In genomic region chr6:18363746-18364145, GRCh38 we compare ENCODE assay signal across 28 cellular contexts.
"Had no signal": no experiment of that assay in that cellular context is flagged by ENCODE, and none has a peak within 500 bp of the region (broad histone marks: within the 10 kb centered on the region; RNA-seq: fewer than 3 reads in every experiment).

No MANE protein-coding gene starts in this region.

- H3K9me3 Mint-ChIP-seq: activated T-cell treated with anti-CD3 and anti-CD28 coated beads, Interleukin-2, amount 50 U/mL, for 24 hours; activated T-helper 17 cell treated with anti-CD3 and anti-CD28 coated beads, Interleukin-2, amount 50 U/mL, for 72 hours; natural killer cell treated with Interleukin-12 subunit alpha and Interleukin-12 subunit beta and Interleukin-15 and Interleukin-18, amount 100 ng/mL, for 72 hours had no signal

- H3K9me3 ChIP-seq: heart left ventricle, lower lobe of right lung, neutrophil, transverse colon had no signal

- H3K4me1 ChIP-seq: transverse colon had no signal

- H3K4me3 ChIP-seq: heart left ventricle, lower lobe of right lung, spleen, transverse colon had no signal

- H3K4me3 Mint-ChIP-seq: activated T-cell treated with anti-CD3 and anti-CD28 coated beads, Interleukin-2, amount 50 U/mL, for 24 hours; activated T-helper 17 cell treated with anti-CD3 and anti-CD28 coated beads, Interleukin-2, amount 50 U/mL, for 72 hours; immature natural killer cell; natural killer cell treated with Interleukin-12 subunit alpha and Interleukin-12 subunit beta and Interleukin-15 and Interleukin-18, amount 100 ng/mL, for 72 hours; T-helper 17 cell had no signal

- H3K27ac Mint-ChIP-seq: activated T-cell treated with anti-CD3 and anti-CD28 coated beads, Interleukin-2, amount 50 U/mL, for 24 hours; activated T-helper 17 cell treated with anti-CD3 and anti-CD28 coated beads, Interleukin-2, amount 50 U/mL, for 72 hours; immature natural killer cell; natural killer cell treated with Interleukin-12 subunit alpha and Interleukin-12 subunit beta and Interleukin-15 and Interleukin-18, amount 100 ng/mL, for 72 hours; T-helper 17 cell had no signal

- FAIRE-seq: colon, endometrium, kidney had no signal

- H3K27ac ChIP-seq: heart left ventricle, lower lobe of right lung, neutrophil, spleen, transverse colon, WERI-Rb-1 had no signal

- ATAC-seq: activated CD4-positive, CD25-positive, alpha-beta regulatory T cell treated with anti-CD3 and anti-CD28 coated beads, Interleukin-2, amount 50 U/mL, for 24 hours; activated T-helper 17 cell treated with anti-CD3 and anti-CD28 coated beads, Interleukin-2, amount 50 U/mL, for 72 hours; heart left ventricle; left colon; lower lobe of right lung; natural killer cell treated with Interleukin-12 subunit alpha and Interleukin-12 subunit beta and Interleukin-15 and Interleukin-18, amount 100 ng/mL, for 72 hours; T-helper 17 cell had no signal

- H3K36me3 Mint-ChIP-seq: immature natural killer cell; natural killer cell treated with Interleukin-12 subunit alpha and Interleukin-12 subunit beta and Interleukin-15 and Interleukin-18, amount 100 ng/mL, for 72 hours had no signal

- H3K4me1 Mint-ChIP-seq: activated T-helper 17 cell treated with anti-CD3 and anti-CD28 coated beads, Interleukin-2, amount 50 U/mL, for 72 hours; immature natural killer cell had no signal

- H3K36me3 ChIP-seq: heart left ventricle, lower lobe of right lung, neutrophil, spleen, transverse colon, WERI-Rb-1 had no signal

- H3K27me3 ChIP-seq: heart left ventricle, neutrophil, transverse colon had no signal

- DNase-seq: activated CD4-positive, alpha-beta T cell treated with anti-CD3 and anti-CD28 coated beads for 48 hours; activated CD4-positive, alpha-beta T cell treated with anti-CD3 and anti-CD28 coated beads, Interleukin-2, amount 50 U/mL, for 48 hours; activated CD8-positive, alpha-beta memory T cell treated with anti-CD3 and anti-CD28 coated beads, Interleukin-2, amount 50 U/mL, for 4 hours; activated gamma-delta T cell treated with Interleukin-2 at 50 U/mL for 16 hours; activated naive CD4-positive, alpha-beta T cell treated with anti-CD3 and anti-CD28 coated beads, Interleukin-2, amount 50 U/mL, for 16 hours; activated T-cell treated with anti-CD3 and anti-CD28 coated beads, Interleukin-2, amount 50 U/mL, for 24 hours; amygdala; effector CD8-positive, alpha-beta T cell; heart left ventricle; hypothalamus; immature natural killer cell; kidney; left colon; lower lobe of right lung; mesendoderm; spleen; stimulated activated CD4-positive, alpha-beta T cell treated with anti-CD3 and anti-CD28 coated beads, Interleukin-2, amount 100 ng/mL, for 48 hours; stimulated activated naive CD4-positive, alpha-beta T cell treated with Interleukin-2 at 50 U/mL for 16 hours; T-helper 17 cell; T1000; transverse colon; WERI-Rb-1 had no signal
